In genomic region chr6:88535296-88535695, GRCh38 we compare ENCODE assay signal across 15 cellular contexts.
DNase-seq lines count a peak whose midpoint lies in the region; ATAC-seq, FAIRE-seq and TF ChIP-seq lines count a peak whose summit lies in the region.
"Had no signal": no experiment of that assay in that cellular context is flagged by ENCODE, and none has a peak within 500 bp of the region (broad histone marks: within the 10 kb centered on the region; RNA-seq: fewer than 3 reads in every experiment).

No MANE protein-coding gene starts in this region.

- H3K36me3 Mint-ChIP-seq in activated T-helper 1 cell treated with anti-CD3 and anti-CD28 coated beads, Interleukin-12 subunit alpha, Interleukin-12 subunit beta, Interleukin-2, Interleukin-4 antibody, amounts not matched to agents 30 ng/mL and 10 ng/mL and 1 ng/mL, durations not matched to agents 14 hours and 24 hours and 36 hours (ENCODE audit: low read depth) = no peaks in the 10 kb centered on the region
- peaks cover 0 to 7% (median 0%) of the 10 kb centered on the region in 3 experiments; a peak in 1 of 7 replicates for H3K36me3 Mint-ChIP-seq in H9 (ENCODE audit: insufficient read depth in 1 of 3, low read depth in 3 of 3)
- H3K36me3 Mint-ChIP-seq: CD8-positive, alpha-beta memory T cell had no signal

- no peak for DNase-seq in GM12891 (ENCODE audit: insufficient read length, low spot score)
- peak; percentile 33 for DNase-seq in NOMO-1 treated with DMSO at 0.1 percent for 48 hours (lab: John Stamatoyannopoulos, UW; ENCODE audit: unreplicated experiment)
- no peak for DNase-seq in GM12878 (ENCODE audit: low read depth, low spot score)
- no peak for DNase-seq in activated T-helper 1 cell treated with anti-CD3 and anti-CD28 coated beads, Interleukin-12 subunit alpha, Interleukin-12 subunit beta, Interleukin-2, Interleukin-4 antibody, amounts not matched to agents 30 ng/mL and 10 ng/mL and 1 ng/mL, durations not matched to agents 14 hours and 24 hours and 36 hours (ENCODE audit: low spot score)
- no peak for DNase-seq in GM23248
- no peak for DNase-seq in AML-193 (lab: John Stamatoyannopoulos, UW)
- DNase-seq in H9 = no peak
- DNase-seq: CD8-positive, alpha-beta memory T cell; NCI-H1105; NCI-H187; NCI-H446 had no signal

- H3K4me1 ChIP-seq in BLaER1 treated with 17β-estradiol and CSF1 and Interleukin-3, amounts not matched to agents 10 nM and 100 nM = peaks cover 0 to 32% (median 18%) of the 10 kb centered on the region in 10 experiments; a peak in 17 of 20 replicates
- peaks cover 4% of the 10 kb centered on the region; the same call in 1 of the 2 replicates for H3K4me1 ChIP-seq in GM12878 (ENCODE audit: control insufficient read depth, insufficient read depth, low read length)
- no peaks in the 10 kb centered on the region for H3K4me1 ChIP-seq in GM23248 (ENCODE audit: insufficient read depth)
- peaks cover 6% of the 10 kb centered on the region; the same call in 1 of the 2 replicates for H3K4me1 ChIP-seq in H9 (ENCODE audit: insufficient read depth, low read length)
- H3K4me1 ChIP-seq: SJSA1 had no signal

- H3K18ac ChIP-seq in H9 (ENCODE audit: insufficient read length, low read depth, low read length) = no peak overlapping the region

- H4K8ac ChIP-seq in H9 (replicated peaks; ENCODE audit: insufficient read length, low read depth, low read length) = no peak overlapping the region

- H3T11ph ChIP-seq in H9 (ENCODE audit: low read length) = no peak overlapping the region

- WGBS in GM12878 (ENCODE audit: insufficient coverage, insufficient replicate concordance, low lambda C conversion rate, missing lambda C conversion rate) = 21% methylated on average over 1 of the region's 1 CpG
- 0% methylated on average over 1 of the region's 1 CpG for WGBS in GM23248 (ENCODE audit: low coverage in 1 of 2, low lambda C conversion rate in 2 of 2, missing lambda C conversion rate in 2 of 2), 2 experiments
- no CpG with 5 or more reads among the region's 1 CpG for WGBS in H9 (ENCODE audit: extremely low coverage, insufficient read length, low lambda C conversion rate)

- H3K9me3 ChIP-seq in BLaER1 treated with 17β-estradiol and CSF1 and Interleukin-3, amounts not matched to agents 10 nM and 100 nM (replicated peaks in 1 of 11) = peaks cover 0 to 12% (median 0%) of the 10 kb centered on the region in 11 experiments; a peak in 3 of 22 replicates
- no peaks in the 10 kb centered on the region; the same call in 2 of the 3 replicates for H3K9me3 ChIP-seq in GM12878 (replicated peaks; ENCODE audit: control insufficient read depth, insufficient read depth, low read length)
- H3K9me3 ChIP-seq in GM23248 (ENCODE audit: low read depth) = no peaks in the 10 kb centered on the region
- no peaks in the 10 kb centered on the region for H3K9me3 ChIP-seq in H9 (ENCODE audit: control insufficient read depth, low read depth, low read length)
- H3K9me3 ChIP-seq: SJSA1 had no signal

- H4K91ac ChIP-seq in H9 (ENCODE audit: insufficient read length, low read depth, low read length) = no peak overlapping the region

- no peak overlapping the region for H3K56ac ChIP-seq in H9 (ENCODE audit: insufficient read length, low read depth, low read length)

- no peak overlapping the region for H3K9ac ChIP-seq in BLaER1 treated with 17β-estradiol and CSF1 and Interleukin-3, amounts not matched to agents 10 nM and 100 nM
- no peak overlapping the region for H3K9ac ChIP-seq in GM12878 (ENCODE audit: control insufficient read depth, insufficient read depth, low read length)
- H3K9ac ChIP-seq in GM23248 = no peak overlapping the region
- no peak overlapping the region for H3K9ac ChIP-seq in H9 (ENCODE audit: extremely low read depth, insufficient read length, low read length)

- peak; percentile 57 for ATAC-seq in GM12878

- no peak overlapping the region for H2BK120ac ChIP-seq in H9 (ENCODE audit: low read depth, low read length, poor library complexity, severe bottlenecking)

- H3K9me3 Mint-ChIP-seq in activated T-helper 1 cell treated with anti-CD3 and anti-CD28 coated beads, Interleukin-12 subunit alpha, Interleukin-12 subunit beta, Interleukin-2, Interleukin-4 antibody, amounts not matched to agents 30 ng/mL and 10 ng/mL and 1 ng/mL, durations not matched to agents 14 hours and 24 hours and 36 hours = no peaks in the 10 kb centered on the region
- peaks cover 0 to 10% of the 10 kb centered on the region in 2 experiments; a peak in 3 of 5 replicates for H3K9me3 Mint-ChIP-seq in H9

- no TSS peak for BruUV-seq in GM12878 (replicated peaks; lab: Mats Ljungman, UMichigan)

- RAD21 ChIA-PET in GM12878 (lab: Charles Lee; ENCODE audit: unreplicated experiment) = interaction anchor here (1.2 to 1.4 kb wide), 2 partner anchors 41 to 244 kb away, joined by 3 read pairs; no protein-coding TSS in a partner anchor

- H2BK20ac ChIP-seq in H9 (ENCODE audit: low read depth, low read length, poor library complexity, severe bottlenecking) = no peak overlapping the region

- TF ChIP-seq EP300 in GM12878 (IDR thresholded peaks at IDR 0.05; ENCODE audit: borderline replicate concordance in 1 of 2, control insufficient read depth in 1 of 2, low read depth in 2 of 2, low read length in 2 of 2) = no peak

- no peaks in the 10 kb centered on the region for H3K23me2 ChIP-seq in H9 (ENCODE audit: insufficient read length, low read depth, low read length, poor library complexity, severe bottlenecking)

- H3K4me3 ChIP-seq in BLaER1 treated with 17β-estradiol and CSF1 and Interleukin-3, amounts not matched to agents 10 nM and 100 nM = no peak overlapping the region
- H3K4me3 ChIP-seq in GM12878 = no peak overlapping the region
- H3K4me3 ChIP-seq in GM23248 = no peak overlapping the region
- H3K4me3 ChIP-seq: SJSA1 had no signal

- peak overlapping the region; percentile 33 to 61 (median 44); a peak in 18 of 22 replicates for H3K4me2 ChIP-seq in BLaER1 treated with 17β-estradiol and CSF1 and Interleukin-3, amounts not matched to agents 10 nM and 100 nM
- H3K4me2 ChIP-seq in GM12878 (ENCODE audit: control insufficient read depth, insufficient read depth) (no peak overlapping the region), GM23248 (ENCODE audit: unreplicated experiment) (no peak overlapping the region), H9 (ENCODE audit: insufficient read depth, insufficient read length, low read length) (no peak overlapping the region)

- peaks cover 1% of the 10 kb centered on the region for H3K27me3 Mint-ChIP-seq in activated T-helper 1 cell treated with anti-CD3 and anti-CD28 coated beads, Interleukin-12 subunit alpha, Interleukin-12 subunit beta, Interleukin-2, Interleukin-4 antibody, amounts not matched to agents 30 ng/mL and 10 ng/mL and 1 ng/mL, durations not matched to agents 14 hours and 24 hours and 36 hours (ENCODE audit: insufficient read depth)
- peaks cover 43% of the 10 kb centered on the region for H3K27me3 Mint-ChIP-seq in H9 (ENCODE audit: low read depth)

- no peaks in the 10 kb centered on the region for H4K20me1 ChIP-seq in BLaER1 treated with 17β-estradiol and CSF1 and Interleukin-3, amounts not matched to agents 10 nM and 100 nM
- no peaks in the 10 kb centered on the region for H4K20me1 ChIP-seq in GM12878 (ENCODE audit: control insufficient read depth, insufficient read depth)
- H4K20me1 ChIP-seq in GM23248 (ENCODE audit: insufficient read depth) = no peaks in the 10 kb centered on the region
- H4K20me1 ChIP-seq in H9 (ENCODE audit: control insufficient read depth, insufficient read depth, insufficient read length) = no peaks in the 10 kb centered on the region

- H3K27ac Mint-ChIP-seq in activated T-helper 1 cell treated with anti-CD3 and anti-CD28 coated beads, Interleukin-12 subunit alpha, Interleukin-12 subunit beta, Interleukin-2, Interleukin-4 antibody, amounts not matched to agents 30 ng/mL and 10 ng/mL and 1 ng/mL, durations not matched to agents 14 hours and 24 hours and 36 hours = no peak overlapping the region
- no peak overlapping the region for H3K27ac Mint-ChIP-seq in H9
- H3K27ac Mint-ChIP-seq: CD8-positive, alpha-beta memory T cell had no signal

- in situ Hi-C loops in GM12878 (cut with MboI) (no loop called here), GM23248 (cut with MboI) (no loop called here)

- H2BK15ac ChIP-seq in H9 (ENCODE audit: low read depth, low read length) = no peak overlapping the region

- no peaks in the 10 kb centered on the region for H3K36me3 ChIP-seq in BLaER1 treated with 17β-estradiol and CSF1 and Interleukin-3, amounts not matched to agents 10 nM and 100 nM
- H3K36me3 ChIP-seq in GM12878 (ENCODE audit: control insufficient read depth in 2 of 2, insufficient read depth in 2 of 2, low read length in 1 of 2) (no peaks in the 10 kb centered on the region), GM23248 (ENCODE audit: low read depth) (no peaks in the 10 kb centered on the region)
- H3K36me3 ChIP-seq: SJSA1 had no signal

- H2AFZ ChIP-seq in GM12878 (ENCODE audit: control insufficient read depth, low read depth, low read length) = no peak overlapping the region
- no peak overlapping the region for H2AFZ ChIP-seq in GM23248
- H2AFZ ChIP-seq in H9 (ENCODE audit: low read length) = no peak overlapping the region

- H3K79me1 ChIP-seq in H9 (ENCODE audit: insufficient read depth, low read depth, low read length, poor library complexity, severe bottlenecking) = no peaks in the 10 kb centered on the region

- no peak for TF ChIP-seq RAD21 in GM12878 (IDR thresholded peaks at IDR 0.05; ENCODE audit: insufficient read depth, low read depth, low read length)

- intact Hi-C loops in GM12878 (cut with micrococcal nuclease; ENCODE audit: unreplicated experiment) = no loop called here
- intact Hi-C loops in activated T-helper 1 cell treated with anti-CD3 and anti-CD28 coated beads, Interleukin-12 subunit alpha, Interleukin-12 subunit beta, Interleukin-2, Interleukin-4 antibody, amounts not matched to agents 30 ng/mL and 10 ng/mL and 1 ng/mL, durations not matched to agents 14 hours and 24 hours and 36 hours (cut with micrococcal nuclease) = no loop called here

- TF ChIP-seq CTCF in GM12878 (IDR thresholded peaks at IDR 0.05 in 2 of 3, conservative IDR thresholded peaks at IDR 0.05 in 1 of 3; ENCODE audit: control insufficient read depth in 2 of 3, extremely low read depth in 1 of 3, insufficient read depth in 1 of 3, low read depth in 3 of 3, low read length in 3 of 3) = no peak
- TF ChIP-seq CTCF in H9 (conservative IDR thresholded peaks at IDR 0.05) = no peak

- no peak overlapping the region for H2BK12ac ChIP-seq in H9 (ENCODE audit: insufficient read length, low read depth, low read length)

- no peaks in the 10 kb centered on the region for H3F3A ChIP-seq in GM23248 (ENCODE audit: insufficient read depth)

- no peaks in the 10 kb centered on the region for H3K9me2 ChIP-seq in GM23248 (ENCODE audit: insufficient read depth)

- H3K79me2 ChIP-seq in GM12878 (ENCODE audit: control insufficient read depth, insufficient read depth, low read length) = no peaks in the 10 kb centered on the region
- H3K79me2 ChIP-seq in GM23248 (ENCODE audit: insufficient read depth) = no peaks in the 10 kb centered on the region
- no peaks in the 10 kb centered on the region for H3K79me2 ChIP-seq in H9 (ENCODE audit: insufficient read depth, low read length)

- POLR2A ChIA-PET in GM12878 (lab: Charles Lee) = no interaction called here

- no peaks in the 10 kb centered on the region for H3K27me3 ChIP-seq in BLaER1 treated with 17β-estradiol and CSF1 and Interleukin-3, amounts not matched to agents 10 nM and 100 nM
- H3K27me3 ChIP-seq in GM12878 (replicated peaks in 1 of 2; ENCODE audit: control insufficient read depth in 2 of 2, insufficient read depth in 2 of 2, low read length in 1 of 2) (no peaks in the 10 kb centered on the region), GM23248 (replicated peaks; ENCODE audit: insufficient read depth) (0 out of 2 replicates have a peak, but pooled peaks cover 4% of the 10 kb centered on the region), H9 (ENCODE audit: insufficient read depth, low read length) (no peaks in the 10 kb centered on the region)

- H3K27ac ChIP-seq in BLaER1 treated with 17β-estradiol and CSF1 and Interleukin-3, amounts not matched to agents 10 nM and 100 nM = no peak overlapping the region
- H3K27ac ChIP-seq in GM12878 (ENCODE audit: control insufficient read depth, insufficient read depth) = no peak overlapping the region
- no peak overlapping the region for H3K27ac ChIP-seq in GM23248
- H3K27ac ChIP-seq in H9 (ENCODE audit: insufficient read length, low read depth, low read length) = no peak overlapping the region
- H3K27ac ChIP-seq: SJSA1 had no signal

- CTCF ChIA-PET in GM12878 (lab: Yijun Ruan, JAX) = interaction anchor here (0.8 kb wide), 1 partner anchor 10 kb away, joined by 3 read pairs; no protein-coding TSS in a partner anchor

- no peak overlapping the region for H3K14ac ChIP-seq in H9 (ENCODE audit: insufficient read depth, low read length)

- H4K5ac ChIP-seq in H9 (ENCODE audit: insufficient read length, low read depth, low read length) = no peak overlapping the region

- H2BK5ac ChIP-seq in H9 (ENCODE audit: insufficient read length, low read length) = no peak overlapping the region

- no peaks in the 10 kb centered on the region for H3K4me1 Mint-ChIP-seq in activated T-helper 1 cell treated with anti-CD3 and anti-CD28 coated beads, Interleukin-12 subunit alpha, Interleukin-12 subunit beta, Interleukin-2, Interleukin-4 antibody, amounts not matched to agents 30 ng/mL and 10 ng/mL and 1 ng/mL, durations not matched to agents 14 hours and 24 hours and 36 hours (ENCODE audit: low read depth)
- H3K4me1 Mint-ChIP-seq in H9 = peaks cover 42 to 44% of the 10 kb centered on the region in 2 experiments
- H3K4me1 Mint-ChIP-seq: CD8-positive, alpha-beta memory T cell had no signal

- no peak overlapping the region for H3K4me3 Mint-ChIP-seq in activated T-helper 1 cell treated with anti-CD3 and anti-CD28 coated beads, Interleukin-12 subunit alpha, Interleukin-12 subunit beta, Interleukin-2, Interleukin-4 antibody, amounts not matched to agents 30 ng/mL and 10 ng/mL and 1 ng/mL, durations not matched to agents 14 hours and 24 hours and 36 hours
- H3K4me3 Mint-ChIP-seq in H9 = no peak overlapping the region
- H3K4me3 Mint-ChIP-seq: CD8-positive, alpha-beta memory T cell had no signal

- no peak overlapping the region for H3K23ac ChIP-seq in H9 (ENCODE audit: insufficient read length, low read depth, low read length)

- TF ChIP-seq POLR2A in GM12891 (IDR thresholded peaks at IDR 0.05; ENCODE audit: low read depth, low read length) (no peak), GM12878 (IDR thresholded peaks at IDR 0.05; ENCODE audit: low read depth, low read length) (no peak)

- SMC1A ChIA-PET in GM12878 (lab: Charles Lee; ENCODE audit: uncharacterized antibody, unreplicated experiment) = interaction anchor here (2.1 kb wide), 1 partner anchor 8 kb away, joined by 6 read pairs; no protein-coding TSS in a partner anchor

- FAIRE-seq in GM12891 (lab: Jason Lieb, UNC) (no peak), GM12878 (lab: Jason Lieb, UNC) (no peak)
- FAIRE-seq: GM18507, HTR-8/SVneo had no signal

- H3K4ac ChIP-seq in H9 (ENCODE audit: low read depth, low read length) = no peak overlapping the region

- H2AK5ac ChIP-seq in H9 (ENCODE audit: insufficient read length, low read length) = no peak overlapping the region

Comparison
In these comparisons a context has a peak if more than half of its experiments do, and no peak if none do; other contexts are left out.
1. H3K4me2 ChIP-seq: peak in BLaER1 treated with 17β-estradiol and CSF1 and Interleukin-3, amounts not matched to agents 10 nM and 100 nM (11 of 11); none in GM12878 (single experiment), GM23248 (single experiment) and H9 (single experiment).